Comparison of ENCODE assay signal across 9 cellular contexts in the genomic region with DNA sequence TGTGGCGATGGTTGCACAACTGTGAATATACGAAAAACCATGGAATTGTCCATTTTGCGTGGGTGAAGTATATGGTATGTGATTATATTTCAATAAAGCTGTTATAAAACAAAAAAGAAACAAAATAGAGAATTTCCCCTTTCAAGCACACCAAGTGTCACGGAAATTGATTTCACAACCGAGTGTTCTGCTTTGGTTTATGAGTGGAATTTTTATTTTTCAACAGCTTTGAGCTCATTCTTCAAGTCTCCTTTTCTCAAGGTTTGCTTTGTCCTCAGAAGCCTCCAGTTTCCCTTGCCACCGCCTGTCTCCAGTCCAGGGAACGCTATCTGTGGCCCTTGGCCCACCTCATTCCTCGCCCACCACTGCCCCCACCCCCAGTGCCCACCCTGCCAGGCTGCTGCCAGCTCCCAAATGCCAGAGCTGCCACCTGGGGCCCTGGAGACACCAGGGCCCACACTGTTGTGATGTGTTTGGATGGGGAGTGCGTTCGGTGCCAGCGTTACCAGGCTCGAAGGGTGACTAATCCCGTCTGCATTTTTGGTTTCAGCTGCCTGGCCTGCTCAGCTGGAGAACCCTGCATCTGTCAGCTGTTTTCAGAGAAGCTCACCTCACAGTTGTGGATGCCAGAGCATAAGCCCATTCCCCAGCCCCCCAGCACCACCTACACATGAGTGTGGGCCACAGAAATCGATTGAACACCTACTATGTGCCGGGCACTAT. TPM values are rescaled to one million over a fixed set of nuclear protein-coding genes. Genes with fewer than 3 reads are reported as not detected.
DNase-seq lines count a peak whose midpoint lies in the region; ATAC-seq and TF ChIP-seq lines count a peak whose summit lies in the region.
"Had no signal": no experiment of that assay in that cellular context is flagged by ENCODE, and none has a peak within 500 bp of the region (broad histone marks: within the 10 kb centered on the region; RNA-seq: fewer than 3 reads in every experiment).

No MANE protein-coding gene starts in this region.

- WGBS in esophagus squamous epithelium, 2 donors, result 30 to 46% methylated on average over 14 to 15 of the region's 15 CpGs

- CTCF ChIA-PET in PC-9 (lab: Charles Lee), result no interaction called here

- H3K4me1 ChIP-seq in PC-9 (replicated peaks; ENCODE audit: insufficient read depth) (peaks cover 24% of the 10 kb centered on the region), esophagus squamous epithelium (peaks cover 13 to 62% (median 29%) of the 10 kb centered on the region in 3 donors), neutrophil (ENCODE audit: control insufficient read depth in 1 of 2, insufficient read depth in 1 of 2, low read depth in 1 of 2, low read length in 1 of 2) (peaks cover 8 to 10% of the 10 kb centered on the region in 2 experiments)

- no peak overlapping the region for H3K4me3 Mint-ChIP-seq in progenitor cell of endocrine pancreas (ENCODE audit: low read depth)

- H3K4me2 ChIP-seq in PC-9, result peak overlapping the region; percentile 41
- H3K4me2 ChIP-seq: KMS-11 had no signal

- H3K79me2 ChIP-seq in PC-9 (ENCODE audit: low read depth), result no peaks in the 10 kb centered on the region

- no peaks in the 10 kb centered on the region for H3K9me2 ChIP-seq in PC-9 (ENCODE audit: insufficient read depth)

- H3K27me3 ChIP-seq in PC-9 (ENCODE audit: insufficient read depth, low read depth), result no peaks in the 10 kb centered on the region
- no peaks in the 10 kb centered on the region for H3K27me3 ChIP-seq in esophagus squamous epithelium
- H3K27me3 ChIP-seq in neutrophil, result no peaks in the 10 kb centered on the region

- TF ChIP-seq CTCF in PC-9 (conservative IDR thresholded peaks at IDR 0.05), result no peak
- TF ChIP-seq CTCF in esophagus squamous epithelium (IDR thresholded peaks at IDR 0.05), result no peak
- TF ChIP-seq CTCF in neutrophil (IDR thresholded peaks at IDR 0.05), result no peak
- TF ChIP-seq CTCF in progenitor cell of endocrine pancreas (IDR thresholded peaks at IDR 0.05; ENCODE audit: unreplicated experiment), result no peak

- H3K9me3 ChIP-seq in PC-9 (ENCODE audit: insufficient read depth, low read depth), result no peaks in the 10 kb centered on the region
- H3K9me3 ChIP-seq in esophagus squamous epithelium, result no peaks in the 10 kb centered on the region
- H3K9me3 ChIP-seq in neutrophil, result no peaks in the 10 kb centered on the region

- POLR2A ChIA-PET in PC-9 (lab: Charles Lee; ENCODE audit: unreplicated experiment), result interaction anchor here (0.6 to 0.9 kb wide), 2 partner anchors 123 to 164 kb away, joined by 3 read pairs; no protein-coding TSS in a partner anchor

- no peaks in the 10 kb centered on the region for H3K9me3 Mint-ChIP-seq in progenitor cell of endocrine pancreas (ENCODE audit: low read depth)

- H3K27ac ChIP-seq in PC-9 (no peak overlapping the region), esophagus squamous epithelium (peak overlapping the region; percentile 86 to 91 (median 91)), neutrophil (peak overlapping the region; percentile 53)
- H3K27ac ChIP-seq: KMS-11 had no signal

- H3K36me3 Mint-ChIP-seq in progenitor cell of endocrine pancreas (ENCODE audit: insufficient read depth), result no peaks in the 10 kb centered on the region

- H3F3A ChIP-seq in PC-9 (ENCODE audit: insufficient read depth, low read depth), result peaks cover 19% of the 10 kb centered on the region

- H3K36me3 ChIP-seq in PC-9 (ENCODE audit: low read depth) (no peaks in the 10 kb centered on the region), esophagus squamous epithelium (no peaks in the 10 kb centered on the region), neutrophil (no peaks in the 10 kb centered on the region)

- H3K4me3 ChIP-seq in PC-9, result no peak overlapping the region
- H3K4me3 ChIP-seq in esophagus squamous epithelium, result peak overlapping the region in 1 of 4 donors; percentile 31
- H3K4me3 ChIP-seq in neutrophil (ENCODE audit: low read depth in 1 of 2, low read length in 1 of 2), result no peak overlapping the region

- no peaks in the 10 kb centered on the region for H4K20me1 ChIP-seq in PC-9 (ENCODE audit: insufficient read depth)

- ATAC-seq in GM21717 (IDR thresholded peaks at IDR 0.05; ENCODE audit: unreplicated experiment), result no peak
- ATAC-seq in HG03159 (IDR thresholded peaks at IDR 0.05; ENCODE audit: unreplicated experiment), result no peak

- TF ChIP-seq POLR2A in esophagus squamous epithelium (IDR thresholded peaks at IDR 0.05), result no peak

- H2AFZ ChIP-seq in PC-9, result no peak overlapping the region

- DNase-seq in Ammon's horn (ENCODE audit: low spot score) (peak; percentile 41), PC-9 (peak; percentile 82 to 88), esophagus squamous epithelium (lab: John Stamatoyannopoulos, UW) (no peak), progenitor cell of endocrine pancreas (ENCODE audit: low spot score, unreplicated experiment) (no peak)
- DNase-seq in activated naive CD4-positive, alpha-beta T cell (lab: John Stamatoyannopoulos, UW), result no peak

- intact Hi-C loops in PC-9 (cut with micrococcal nuclease; ENCODE audit: unreplicated experiment), result no loop called here
- intact Hi-C loops in esophagus squamous epithelium (cut with DNase I), result no loop called here

- BruUV-seq in PC-9 (replicated peaks; lab: Mats Ljungman, UMichigan), result no TSS peak

- peaks cover 8% of the 10 kb centered on the region for H3K4me1 Mint-ChIP-seq in progenitor cell of endocrine pancreas (ENCODE audit: low read depth)

- no peaks in the 10 kb centered on the region for H3K27me3 Mint-ChIP-seq in progenitor cell of endocrine pancreas

- no peak overlapping the region for H3K27ac Mint-ChIP-seq in progenitor cell of endocrine pancreas

RNA-seq across cellular contexts. Expression of gene DUSP1, which starts 30.4 kb away (rescaled TPM):
- total RNA-seq in PC-9 (2021) (10.3 and 18.4 TPM in 2 replicates), esophagus squamous epithelium (100 to 1,000 TPM; 222 to 415 (median 252) TPM), progenitor cell of endocrine pancreas (40.7 and 42.0 TPM in 2 replicates)

Comparison
In these comparisons a context has a peak if more than half of its experiments do, and no peak if none do; other contexts are left out.
1. DNase-seq: peak in Ammon's horn (single experiment) and PC-9 (2 of 2); none in esophagus squamous epithelium (single experiment), progenitor cell of endocrine pancreas (single experiment) and activated naive CD4-positive, alpha-beta T cell (0 of 4).